ENCODE assay signal across 22 cellular contexts in genomic region chr18:42334931-42335330, GRCh38.
DNase-seq lines count a peak whose midpoint lies in the region; ATAC-seq, FAIRE-seq and TF ChIP-seq lines count a peak whose summit lies in the region.
"Had no signal": no experiment of that assay in that cellular context is flagged by ENCODE, and none has a peak within 500 bp of the region (broad histone marks: within the 10 kb centered on the region; RNA-seq: fewer than 3 reads in every experiment).

No MANE protein-coding gene starts in this region.

- H3K79me2 ChIP-seq in HepG2 (ENCODE audit: insufficient read depth, low read length): no peaks in the 10 kb centered on the region

- H3K4me3 ChIP-seq in HepG2 (replicated peaks in 1 of 3; ENCODE audit: insufficient read depth in 1 of 3, low read depth in 2 of 3, low read length in 3 of 3) (no peak overlapping the region), right lobe of liver (no peak overlapping the region)
- H3K4me3 ChIP-seq: A549; BLaER1 treated with 17β-estradiol and CSF1 and Interleukin-3, amounts not matched to agents 10 nM and 100 nM had no signal

- POLR2A ChIA-PET in HepG2 (lab: Yijun Ruan, JAX) (no interaction called here), WTC11 (lab: Charles Lee) (no interaction called here)

- H2AFZ ChIP-seq in HepG2 (ENCODE audit: low read length): no peak overlapping the region

- no peak overlapping the region for H3K4me2 ChIP-seq in HepG2 (ENCODE audit: low read depth, low read length)
- H3K4me2 ChIP-seq: A549; BLaER1 treated with 17β-estradiol and CSF1 and Interleukin-3, amounts not matched to agents 10 nM and 100 nM had no signal

- peaks cover 31% of the 10 kb centered on the region for H3K4me1 Mint-ChIP-seq in WTC11
- H3K4me1 Mint-ChIP-seq: B cell; CD4-positive, alpha-beta memory T cell; CD8-positive, alpha-beta memory T cell had no signal

- H3K9me3 ChIP-seq in HepG2 (ENCODE audit: low read length): peaks cover 37% of the 10 kb centered on the region; the same call in 1 of the 2 replicates
- H3K9me3 ChIP-seq in right lobe of liver: no peaks in the 10 kb centered on the region
- H3K9me3 ChIP-seq: A549 had no signal

- no peak overlapping the region for H3K9ac ChIP-seq in HepG2 (ENCODE audit: insufficient read depth, low read depth, low read length)
- H3K9ac ChIP-seq: BLaER1 treated with 17β-estradiol and CSF1 and Interleukin-3, amounts not matched to agents 10 nM and 100 nM had no signal

- H3K27ac ChIP-seq in HepG2 (ENCODE audit: extremely low read length, insufficient read depth, low read length) (no peak overlapping the region), right lobe of liver (no peak overlapping the region)
- H3K27ac ChIP-seq: 22Rv1; A549; BLaER1 treated with 17β-estradiol and CSF1 and Interleukin-3, amounts not matched to agents 10 nM and 100 nM; C4-2B had no signal

- H3K36me3 Mint-ChIP-seq in WTC11: peaks cover 39% of the 10 kb centered on the region

- peak; percentile 12 for DNase-seq in NCI-H1105 treated with DMSO at 0.1 percent for 48 hours (lab: John Stamatoyannopoulos, UW)
- DNase-seq in NCI-H1105 (lab: John Stamatoyannopoulos, UW): no peak
- DNase-seq in HepG2 (ENCODE audit: low spot score): no peak
- DNase-seq in right lobe of liver: no peak
- DNase-seq in NCI-H2171 treated with DMSO at 0.1 percent for 48 hours (lab: John Stamatoyannopoulos, UW): peak; percentile 21
- DNase-seq in WTC11 (ENCODE audit: low spot score): no peak
- DNase-seq: AML-193; CD4-positive, alpha-beta memory T cell; CD8-positive, alpha-beta memory T cell; COR-L47; DMS79 treated with DMSO at 0.1 percent for 48 hours; GF-D8 had no signal

- TF ChIP-seq EP300 in HepG2 (IDR thresholded peaks at IDR 0.05; ENCODE audit: low read depth in 2 of 2, low read length in 2 of 2) (no peak), HepG2 (CRISPR knock-in tag; IDR thresholded peaks at IDR 0.05; ENCODE audit: borderline replicate concordance) (no peak)

- in situ Hi-C loops in HepG2 (cut with HindIII; ENCODE audit: extremely low pct_ligation_motif_present, low pct_unique_long_range_greater_than_20kb): no loop called here

- TF ChIP-seq CTCF in HepG2 (CRISPR knock-in tag; IDR thresholded peaks at IDR 0.05) (no peak), right lobe of liver (IDR thresholded peaks at IDR 0.05) (no peak), WTC11 (IDR thresholded peaks at IDR 0.05) (no peak)

- H3K4me3 Mint-ChIP-seq in WTC11: no peak overlapping the region
- H3K4me3 Mint-ChIP-seq: B cell; CD4-positive, alpha-beta memory T cell; CD8-positive, alpha-beta memory T cell had no signal

- TF ChIP-seq RAD21 in HepG2 (CRISPR knock-in tag; IDR thresholded peaks at IDR 0.05): no peak

- no peak overlapping the region for H3K27ac Mint-ChIP-seq in WTC11
- H3K27ac Mint-ChIP-seq: B cell; CD4-positive, alpha-beta memory T cell; CD8-positive, alpha-beta memory T cell had no signal

- H3K4me1 ChIP-seq in HepG2 (ENCODE audit: insufficient read depth, low read length): peaks cover 40% of the 10 kb centered on the region
- H3K4me1 ChIP-seq in right lobe of liver: peaks cover 0 to 33% (median 14%) of the 10 kb centered on the region in 4 donors
- H3K4me1 ChIP-seq: A549; BLaER1 treated with 17β-estradiol and CSF1 and Interleukin-3, amounts not matched to agents 10 nM and 100 nM had no signal

- FAIRE-seq in HepG2 (lab: Jason Lieb, UNC): no peak
- FAIRE-seq: A549, G401.6, GM12891, GM19239 had no signal

- no peak for TF ChIP-seq POLR2A in HepG2 (IDR thresholded peaks at IDR 0.05; ENCODE audit: insufficient read depth in 1 of 2, low read depth in 2 of 2, low read length in 2 of 2)
- no peak for TF ChIP-seq POLR2A in right lobe of liver (IDR thresholded peaks at IDR 0.05)

- BruUV-seq in HepG2 (replicated peaks; lab: Mats Ljungman, UMichigan): no TSS peak

- peaks cover 13% of the 10 kb centered on the region for H3K27me3 Mint-ChIP-seq in WTC11 (ENCODE audit: low read depth)
- H3K27me3 Mint-ChIP-seq: B cell; CD4-positive, alpha-beta memory T cell had no signal

- H4K20me1 ChIP-seq in HepG2 (ENCODE audit: insufficient read depth, low read length): no peaks in the 10 kb centered on the region
- H4K20me1 ChIP-seq: BLaER1 treated with 17β-estradiol and CSF1 and Interleukin-3, amounts not matched to agents 10 nM and 100 nM had no signal

- peaks cover 46% of the 10 kb centered on the region for H3K9me3 Mint-ChIP-seq in WTC11

- H3K27me3 ChIP-seq in HepG2 (ENCODE audit: control insufficient read depth in 1 of 2, insufficient read depth in 2 of 2, low read length in 2 of 2) (no peaks in the 10 kb centered on the region), right lobe of liver (no peaks in the 10 kb centered on the region)
- H3K27me3 ChIP-seq: BLaER1 treated with 17β-estradiol and CSF1 and Interleukin-3, amounts not matched to agents 10 nM and 100 nM had no signal

- H3K36me3 ChIP-seq in HepG2 (replicated peaks in 1 of 2; ENCODE audit: control insufficient read depth in 1 of 2, insufficient read depth in 2 of 2, low read length in 2 of 2) (no peaks in the 10 kb centered on the region), right lobe of liver (no peaks in the 10 kb centered on the region)
- H3K36me3 ChIP-seq: BLaER1 treated with 17β-estradiol and CSF1 and Interleukin-3, amounts not matched to agents 10 nM and 100 nM had no signal

- ATAC-seq in HepG2 (no peak), right lobe of liver (no peak), WTC11 (no peak), GM18870 (IDR thresholded peaks at IDR 0.05; ENCODE audit: unreplicated experiment) (no peak), GM18517 (IDR thresholded peaks at IDR 0.05; ENCODE audit: unreplicated experiment) (no peak)
- ATAC-seq: A549 had no signal

- CTCF ChIA-PET in HepG2 (lab: Yijun Ruan, JAX; ENCODE audit: low intra/inter-chr PET ratio, low total read pairs): no interaction called here
- CTCF ChIA-PET in WTC11 (lab: Charles Lee): no interaction called here

- intact Hi-C loops in HepG2 (cut with micrococcal nuclease; ENCODE audit: unreplicated experiment) (no loop called here), right lobe of liver (cut with DNase I) (no loop called here)

TF ChIP-seq in HepG2, 621 proteins besides CTCF, POLR2A, EP300 and RAD21:
- no peak for TF ChIP-seq GTF3A (CRISPR knock-in tag; conservative IDR thresholded peaks at IDR 0.05)
- TF ChIP-seq ZNF317 (CRISPR knock-in tag; IDR thresholded peaks at IDR 0.05): peak; percentile 66; the same call in 1 of the 2 replicates

TF ChIP-seq in WTC11, 78 proteins besides CTCF, POLR2A, EP300 and RAD21:
- TF ChIP-seq NR2C2 (CRISPR knock-in tag; IDR thresholded peaks at IDR 0.05): no peak
- peak; percentile 73 for TF ChIP-seq ZNF317 (CRISPR knock-in tag; IDR thresholded peaks at IDR 0.05; ENCODE audit: borderline replicate concordance, low read depth)
- TF ChIP-seq, protein P1, sequence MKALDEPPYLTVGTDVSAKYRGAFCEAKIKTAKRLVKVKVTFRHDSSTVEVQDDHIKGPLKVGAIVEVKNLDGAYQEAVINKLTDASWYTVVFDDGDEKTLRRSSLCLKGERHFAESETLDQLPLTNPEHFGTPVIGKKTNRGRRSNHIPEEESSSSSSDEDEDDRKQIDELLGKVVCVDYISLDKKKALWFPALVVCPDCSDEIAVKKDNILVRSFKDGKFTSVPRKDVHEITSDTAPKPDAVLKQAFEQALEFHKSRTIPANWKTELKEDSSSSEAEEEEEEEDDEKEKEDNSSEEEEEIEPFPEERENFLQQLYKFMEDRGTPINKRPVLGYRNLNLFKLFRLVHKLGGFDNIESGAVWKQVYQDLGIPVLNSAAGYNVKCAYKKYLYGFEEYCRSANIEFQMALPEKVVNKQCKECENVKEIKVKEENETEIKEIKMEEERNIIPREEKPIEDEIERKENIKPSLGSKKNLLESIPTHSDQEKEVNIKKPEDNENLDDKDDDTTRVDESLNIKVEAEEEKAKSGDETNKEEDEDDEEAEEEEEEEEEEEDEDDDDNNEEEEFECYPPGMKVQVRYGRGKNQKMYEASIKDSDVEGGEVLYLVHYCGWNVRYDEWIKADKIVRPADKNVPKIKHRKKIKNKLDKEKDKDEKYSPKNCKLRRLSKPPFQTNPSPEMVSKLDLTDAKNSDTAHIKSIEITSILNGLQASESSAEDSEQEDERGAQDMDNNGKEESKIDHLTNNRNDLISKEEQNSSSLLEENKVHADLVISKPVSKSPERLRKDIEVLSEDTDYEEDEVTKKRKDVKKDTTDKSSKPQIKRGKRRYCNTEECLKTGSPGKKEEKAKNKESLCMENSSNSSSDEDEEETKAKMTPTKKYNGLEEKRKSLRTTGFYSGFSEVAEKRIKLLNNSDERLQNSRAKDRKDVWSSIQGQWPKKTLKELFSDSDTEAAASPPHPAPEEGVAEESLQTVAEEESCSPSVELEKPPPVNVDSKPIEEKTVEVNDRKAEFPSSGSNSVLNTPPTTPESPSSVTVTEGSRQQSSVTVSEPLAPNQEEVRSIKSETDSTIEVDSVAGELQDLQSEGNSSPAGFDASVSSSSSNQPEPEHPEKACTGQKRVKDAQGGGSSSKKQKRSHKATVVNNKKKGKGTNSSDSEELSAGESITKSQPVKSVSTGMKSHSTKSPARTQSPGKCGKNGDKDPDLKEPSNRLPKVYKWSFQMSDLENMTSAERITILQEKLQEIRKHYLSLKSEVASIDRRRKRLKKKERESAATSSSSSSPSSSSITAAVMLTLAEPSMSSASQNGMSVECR (CRISPR knock-in tag; IDR thresholded peaks at IDR 0.05; ENCODE audit: borderline replicate concordance): no peak

Comparison
In these comparisons a context has a peak if more than half of its experiments do, and no peak if none do; other contexts are left out.
1. DNase-seq: peak in NCI-H1105 treated with DMSO at 0.1 percent for 48 hours (single experiment) and NCI-H2171 treated with DMSO at 0.1 percent for 48 hours (single experiment); none in NCI-H1105 (single experiment), HepG2 (single experiment), right lobe of liver (0 of 3) and WTC11 (single experiment).